In genomic region chr2:71647346-71647745, GRCh38 we compare ENCODE assay signal across 28 cellular contexts.
"Had no signal": no experiment of that assay in that cellular context is flagged by ENCODE, and none has a peak within 500 bp of the region (broad histone marks: within the 10 kb centered on the region; RNA-seq: fewer than 3 reads in every experiment).

No MANE protein-coding gene starts in this region.

- H3K4me1 Mint-ChIP-seq: central memory CD8-positive, alpha-beta T cell; naive thymus-derived CD4-positive, alpha-beta T cell; nephron; neural progenitor cell; stimulated activated naive CD8-positive, alpha-beta T cell treated with anti-CD3 and anti-CD28 coated beads, Interleukin-15, amount 100 ng/mL, for 72 hours had no signal

- H3K4me2 ChIP-seq: hepatocyte, neural progenitor cell had no signal

- H3K27me3 ChIP-seq: esophagus squamous epithelium, gastroesophageal sphincter, heart left ventricle, hepatocyte, neural progenitor cell, right atrium auricular region, thyroid gland had no signal

- H2AFZ ChIP-seq: hepatocyte, neural progenitor cell had no signal

- H3K9ac ChIP-seq: neural progenitor cell had no signal

- H3K27me3 Mint-ChIP-seq: type B pancreatic cell had no signal

- H3K36me3 Mint-ChIP-seq: naive thymus-derived CD4-positive, alpha-beta T cell; neural progenitor cell had no signal

- H3K27ac ChIP-seq: coronary artery, esophagus squamous epithelium, foreskin keratinocyte, gastroesophageal sphincter, heart left ventricle, hepatocyte, neural progenitor cell, prostate gland, right atrium auricular region, thyroid gland had no signal

- H3K9me3 Mint-ChIP-seq: central memory CD8-positive, alpha-beta T cell; effector memory CD8-positive, alpha-beta T cell; neural progenitor cell; stimulated activated naive CD8-positive, alpha-beta T cell treated with anti-CD3 and anti-CD28 coated beads, Interleukin-15, amount 100 ng/mL, for 72 hours had no signal

- DNase-seq: effector memory CD8-positive, alpha-beta T cell; erythroblast; esophagus squamous epithelium; foreskin keratinocyte; heart left ventricle; kidney; mesenchymal stem cell; mucosa of descending colon; naive thymus-derived CD4-positive, alpha-beta T cell; nucleus accumbens; spleen; stimulated activated CD4-positive, alpha-beta T cell treated with anti-CD3 and anti-CD28 coated beads, Interleukin-4, amount 100 ng/mL, for 4 hours; stimulated activated naive CD4-positive, alpha-beta T cell; stimulated activated naive CD8-positive, alpha-beta T cell treated with anti-CD3 and anti-CD28 coated beads, Interleukin-15, amount 100 ng/mL, for 72 hours; thyroid gland had no signal

- H3K4me1 ChIP-seq: neural progenitor cell had no signal

- H3K9me3 ChIP-seq: esophagus squamous epithelium, gastroesophageal sphincter, mucosa of descending colon, prostate gland, spleen, thyroid gland had no signal

- H3K79me2 ChIP-seq: hepatocyte had no signal

- ATAC-seq: effector memory CD8-positive, alpha-beta T cell; foreskin keratinocyte; gastroesophageal sphincter; heart left ventricle; left lobe of liver; mucosa of descending colon; naive thymus-derived CD4-positive, alpha-beta T cell; sciatic nerve; stimulated activated naive CD8-positive, alpha-beta T cell treated with anti-CD3 and anti-CD28 coated beads, Interleukin-15, amount 100 ng/mL, for 72 hours had no signal

- H3K4me3 ChIP-seq: coronary artery, esophagus squamous epithelium, gastroesophageal sphincter, heart left ventricle, hepatocyte, mucosa of descending colon, neural progenitor cell, prostate gland, right atrium auricular region, skin epidermis, spleen, thyroid gland had no signal

- H3K27ac Mint-ChIP-seq: effector memory CD8-positive, alpha-beta T cell; mesothelial cell of epicardium; naive thymus-derived CD4-positive, alpha-beta T cell; nephron; neural progenitor cell; stimulated activated naive CD8-positive, alpha-beta T cell treated with anti-CD3 and anti-CD28 coated beads, Interleukin-15, amount 100 ng/mL, for 72 hours; type B pancreatic cell had no signal

- H3K36me3 ChIP-seq: esophagus squamous epithelium, neural progenitor cell, prostate gland, right atrium auricular region, thyroid gland had no signal

- H3K4me3 Mint-ChIP-seq: central memory CD8-positive, alpha-beta T cell; effector memory CD8-positive, alpha-beta T cell; mesothelial cell of epicardium; naive thymus-derived CD4-positive, alpha-beta T cell; nephron; neural progenitor cell; stimulated activated naive CD8-positive, alpha-beta T cell treated with anti-CD3 and anti-CD28 coated beads, Interleukin-15, amount 100 ng/mL, for 72 hours; type B pancreatic cell had no signal
